22 cellular contexts compared by ENCODE assay signal in genomic region chr20:59670786-59671492, GRCh38.
DNase-seq lines count a peak whose midpoint lies in the region; ATAC-seq and TF ChIP-seq lines count a peak whose summit lies in the region.
"Had no signal": no experiment of that assay in that cellular context is flagged by ENCODE, and none has a peak within 500 bp of the region (broad histone marks: within the 10 kb centered on the region; RNA-seq: fewer than 3 reads in every experiment).

No MANE protein-coding gene starts in this region.

- H3K9me3 Mint-ChIP-seq in activated naive CD4-positive, alpha-beta T cell treated with anti-CD3 and anti-CD28 coated beads, Interleukin-2, amount 50 U/mL, for 72 hours, result no peaks in the 10 kb centered on the region

- H3K36me3 Mint-ChIP-seq in activated naive CD4-positive, alpha-beta T cell treated with anti-CD3 and anti-CD28 coated beads, Interleukin-2, amount 50 U/mL, for 72 hours, result no peaks in the 10 kb centered on the region
- H3K36me3 Mint-ChIP-seq: CD8-positive, alpha-beta memory T cell had no signal

- no peaks in the 10 kb centered on the region for H4K20me1 ChIP-seq in smooth muscle cell (ENCODE audit: low read depth)

- H3K27ac ChIP-seq in RWPE2 (ENCODE audit: poor library complexity, severe bottlenecking), result no peak overlapping the region
- H3K27ac ChIP-seq in esophagus muscularis mucosa (replicated peaks in 1 of 4), result no peak overlapping the region
- H3K27ac ChIP-seq in smooth muscle cell (ENCODE audit: low read depth), result no peak overlapping the region

- H2AFZ ChIP-seq in smooth muscle cell (ENCODE audit: low read depth), result no peak overlapping the region

- no peak overlapping the region for H3K9ac ChIP-seq in smooth muscle cell (ENCODE audit: low read depth)

- TF ChIP-seq EP300 in esophagus muscularis mucosa (IDR thresholded peaks at IDR 0.05), result no peak

- WGBS in esophagus muscularis mucosa, result 84% methylated on average over 9 of the region's 9 CpGs
- WGBS in smooth muscle cell (ENCODE audit: low lambda C conversion rate), result 82% methylated on average over 9 of the region's 9 CpGs

- no peaks in the 10 kb centered on the region for H3F3A ChIP-seq in smooth muscle cell (ENCODE audit: low read depth)

- ATAC-seq in RWPE2 (ENCODE audit: low read depth) (no peak), GM18858 (IDR thresholded peaks at IDR 0.05; ENCODE audit: unreplicated experiment) (no peak)
- no peak for ATAC-seq in activated naive CD4-positive, alpha-beta T cell treated with anti-CD3 and anti-CD28 coated beads, Interleukin-2, amount 50 U/mL, for 72 hours
- ATAC-seq: GM12878, Panc1, SK-N-SH treated with all-trans-retinoic acid at 6 μM for 48 hours had no signal

- TF ChIP-seq CTCF in RWPE2 (IDR thresholded peaks at IDR 0.05; ENCODE audit: poor library complexity, severe bottlenecking) (no peak), esophagus muscularis mucosa (IDR thresholded peaks at IDR 0.05) (no peak), smooth muscle cell (IDR thresholded peaks at IDR 0.05; ENCODE audit: borderline replicate concordance, insufficient read depth, poor library complexity, severe bottlenecking) (no peak)

- H3K4me2 ChIP-seq in smooth muscle cell, result no peak overlapping the region

- H3K9me3 ChIP-seq in RWPE2 (ENCODE audit: severe bottlenecking) (no peaks in the 10 kb centered on the region), esophagus muscularis mucosa (no peaks in the 10 kb centered on the region), smooth muscle cell (replicated peaks; ENCODE audit: low read depth) (peaks cover 5% of the 10 kb centered on the region)

- H3K4me1 ChIP-seq in RWPE2 (ENCODE audit: insufficient read depth, poor library complexity, severe bottlenecking) (no peaks in the 10 kb centered on the region), esophagus muscularis mucosa (no peaks in the 10 kb centered on the region), smooth muscle cell (ENCODE audit: low read depth) (no peaks in the 10 kb centered on the region)

- no peak overlapping the region for H3K4me3 ChIP-seq in RWPE2 (ENCODE audit: severe bottlenecking)
- H3K4me3 ChIP-seq in esophagus muscularis mucosa, result no peak overlapping the region
- H3K4me3 ChIP-seq in smooth muscle cell, result no peak overlapping the region
- H3K4me3 ChIP-seq: GM12878 had no signal

- DNase-seq in D341Med (ENCODE audit: low spot score) (peak; percentile 14), RWPE2 (ENCODE audit: low spot score) (peak; percentile 73), esophagus muscularis mucosa (ENCODE audit: extremely low spot score) (peak; percentile 75), posterior cingulate gyrus (peak in 7 of 10 donors; percentile 47 to 95 (median 68)), smooth muscle cell (lab: John Stamatoyannopoulos, UW; ENCODE audit: unreplicated experiment) (no peak)
- no peak for DNase-seq in activated T-cell treated with anti-CD3 and anti-CD28 coated beads, Interleukin-2, amount 50 U/mL, for 48 hours
- DNase-seq in activated naive CD4-positive, alpha-beta T cell treated with anti-CD3 and anti-CD28 coated beads, Interleukin-2, amount 50 U/mL, for 72 hours (ENCODE audit: low spot score in 2 of 2), result no peak
- DNase-seq: Calu3; CD8-positive, alpha-beta memory T cell; DMS79 treated with DMSO at 0.1 percent for 48 hours; H9; KG1; NCI-H1092 treated with DMSO at 0.1 percent for 48 hours; NCI-H1436 treated with DMSO at 0.1 percent for 48 hours; NCI-H1930; NCI-H226; NCI-H524 treated with DMSO at 0.1 percent for 48 hours; NCI-H82 had no signal

- peaks cover 81% of the 10 kb centered on the region for H3K27me3 ChIP-seq in RWPE2 (ENCODE audit: insufficient read depth, poor library complexity, severe bottlenecking)
- peaks cover 0 to 48% (median 0%) of the 10 kb centered on the region in 4 donors for H3K27me3 ChIP-seq in esophagus muscularis mucosa
- no peaks in the 10 kb centered on the region for H3K27me3 ChIP-seq in smooth muscle cell (ENCODE audit: low read depth)

- no peak overlapping the region for H3K27ac Mint-ChIP-seq in activated naive CD4-positive, alpha-beta T cell treated with anti-CD3 and anti-CD28 coated beads, Interleukin-2, amount 50 U/mL, for 72 hours
- H3K27ac Mint-ChIP-seq: CD8-positive, alpha-beta memory T cell; H9 had no signal

- no peak for TF ChIP-seq POLR2A in esophagus muscularis mucosa (IDR thresholded peaks at IDR 0.05; ENCODE audit: low read depth)

- no peaks in the 10 kb centered on the region for H3K79me2 ChIP-seq in smooth muscle cell (ENCODE audit: low read depth)

- H3K36me3 ChIP-seq in RWPE2 (ENCODE audit: low read depth) (no peaks in the 10 kb centered on the region), esophagus muscularis mucosa (no peaks in the 10 kb centered on the region), smooth muscle cell (ENCODE audit: low read depth) (no peaks in the 10 kb centered on the region)

- intact Hi-C loops in esophagus muscularis mucosa (cut with DNase I), result no loop called here
- intact Hi-C loops in posterior cingulate gyrus (cut with DNase I), result no loop called here

Comparison
In these comparisons a context has a peak if more than half of its experiments do, and no peak if none do; other contexts are left out.
1. DNase-seq: peak in D341Med (single experiment), RWPE2 (single experiment), esophagus muscularis mucosa (single experiment) and posterior cingulate gyrus (7 of 10); none in activated T-cell treated with anti-CD3 and anti-CD28 coated beads, Interleukin-2, amount 50 U/mL, for 48 hours (0 of 2), smooth muscle cell (single experiment) and activated naive CD4-positive, alpha-beta T cell treated with anti-CD3 and anti-CD28 coated beads, Interleukin-2, amount 50 U/mL, for 72 hours (0 of 2).